8 cellular contexts compared by ENCODE assay signal in genomic region chr5:112975721-112976431, GRCh38. TPM values are rescaled to one million over a fixed set of nuclear protein-coding genes. Genes with fewer than 3 reads are reported as not detected.
A peak's percentile ranks its signal among the peaks of the same experiment; 100 is the strongest.
DNase-seq lines count a peak whose midpoint lies in the region; ATAC-seq and TF ChIP-seq lines count a peak whose summit lies in the region.

No MANE protein-coding gene starts in this region.

- H3K27me3 ChIP-seq in adipocyte (replicated peaks; ENCODE audit: control insufficient read depth, insufficient read depth, low read length) (no peaks in the 10 kb centered on the region), lower lobe of right lung (ENCODE audit: low read depth) (no peaks in the 10 kb centered on the region), upper lobe of left lung (no peaks in the 10 kb centered on the region)

- no peak for TF ChIP-seq CTCF in 22Rv1 (IDR thresholded peaks at IDR 0.05)
- TF ChIP-seq CTCF in lower lobe of right lung (IDR thresholded peaks at IDR 0.05), result no peak
- TF ChIP-seq CTCF in upper lobe of left lung (IDR thresholded peaks at IDR 0.05), result no peak

- H3K4me1 ChIP-seq in adipocyte (ENCODE audit: control insufficient read depth, insufficient read depth, low read length), result peaks cover 41% of the 10 kb centered on the region
- H3K4me1 ChIP-seq in lower lobe of right lung, result peaks cover 34% of the 10 kb centered on the region
- peaks cover 19 to 30% (median 27%) of the 10 kb centered on the region in 4 donors for H3K4me1 ChIP-seq in upper lobe of left lung

- peak overlapping the region; percentile 93 for H3K4me3 ChIP-seq in adipocyte (ENCODE audit: low read length)
- H3K4me3 ChIP-seq in lower lobe of right lung, result peak overlapping the region; percentile 88
- H3K4me3 ChIP-seq in upper lobe of left lung, result peak overlapping the region; percentile 15 to 84 (median 72)

- TF ChIP-seq EP300 in upper lobe of left lung (IDR thresholded peaks at IDR 0.05), result no peak

- TF ChIP-seq POLR2A in upper lobe of left lung (IDR thresholded peaks at IDR 0.05), result no peak

- ATAC-seq in GM19025 (IDR thresholded peaks at IDR 0.05; ENCODE audit: low read depth, unreplicated experiment) (peak; percentile 1), HG03432 (IDR thresholded peaks at IDR 0.05; ENCODE audit: unreplicated experiment) (peak; percentile 26), lower lobe of right lung (peak in 1 of 2 donors; percentile 32), upper lobe of left lung (ENCODE audit: low FRiP score in 2 of 2) (peak; percentile 14 to 19)

- WGBS in upper lobe of left lung, 2 donors, result 33 to 47% methylated on average over 8 to 11 of the region's 11 CpGs

- DNase-seq in adipocyte (ENCODE audit: low read depth), result no peak
- DNase-seq in lower lobe of right lung, result no peak
- no peak for DNase-seq in upper lobe of left lung
- DNase-seq in T1000 (lab: John Stamatoyannopoulos, UW), result no peak
- no peak for DNase-seq in mucosa of gallbladder (ENCODE audit: low spot score)

- H3K27ac ChIP-seq in 22Rv1 (peak overlapping the region; percentile 77), lower lobe of right lung (peak overlapping the region; percentile 90), upper lobe of left lung (peak overlapping the region; percentile 89 to 97 (median 94))

- H3K9ac ChIP-seq in adipocyte (ENCODE audit: low read length), result peak overlapping the region; percentile 96

- H3K36me3 ChIP-seq in adipocyte (ENCODE audit: control insufficient read depth, insufficient read depth, low read length, severe bottlenecking) (no peaks in the 10 kb centered on the region), lower lobe of right lung (no peaks in the 10 kb centered on the region), upper lobe of left lung (no peaks in the 10 kb centered on the region)

- intact Hi-C loops in lower lobe of right lung (cut with DNase I), result no loop called here

- H3K9me3 ChIP-seq in adipocyte (ENCODE audit: control insufficient read depth, low read length), result no peaks in the 10 kb centered on the region
- H3K9me3 ChIP-seq in lower lobe of right lung, result no peaks in the 10 kb centered on the region
- no peaks in the 10 kb centered on the region for H3K9me3 ChIP-seq in upper lobe of left lung

RNA-seq across cellular contexts. Expression of gene DCP2, which starts 0.7 kb away (rescaled TPM):
- total RNA-seq in lower lobe of right lung (77.8 TPM), upper lobe of left lung (100 to 1,000 TPM in 1 of 6 donors, 10 to 100 TPM in 5; 17.8 to 111 (median 53.2) TPM), mucosa of gallbladder (42.5 TPM)

RNA-seq across cellular contexts. Expression of gene REEP5, which starts 53.8 kb away (rescaled TPM):
- 96.4 TPM for total RNA-seq in lower lobe of right lung
- 100 to 1,000 TPM in 2 of 6 donors, 10 to 100 TPM in 4; 43.0 to 108 (median 95.3) TPM for total RNA-seq in upper lobe of left lung
- 104 TPM for total RNA-seq in mucosa of gallbladder
